ENCODE assay signal across 8 cellular contexts in genomic region chr9:37466037-37466709, GRCh38. TPM values are rescaled to one million over a fixed set of nuclear protein-coding genes. Genes with fewer than 3 reads are reported as not detected.
DNase-seq lines count a peak whose midpoint lies in the region; ATAC-seq and TF ChIP-seq lines count a peak whose summit lies in the region.

No MANE protein-coding gene starts in this region.

- H3K27me3 Mint-ChIP-seq in brain, result peaks cover 7% of the 10 kb centered on the region

- 0 out of 2 replicates have a peak, but pooled peaks cover 10% of the 10 kb centered on the region for H3K4me1 ChIP-seq in SJCRH30

- H3K36me3 Mint-ChIP-seq in brain, result peaks cover 14% of the 10 kb centered on the region

- intact Hi-C loops in sciatic nerve (cut with DNase I), result no loop called here

- H3K27ac Mint-ChIP-seq in brain, result peak overlapping the region; percentile 96 to 99 (median 99)

- H3K9me3 Mint-ChIP-seq in brain, result peaks cover 0 to 4% (median 0%) of the 10 kb centered on the region in 5 experiments

- no peaks in the 10 kb centered on the region for H3K27me3 ChIP-seq in BJ (ENCODE audit: control insufficient read depth, insufficient read depth, low read length)
- H3K27me3 ChIP-seq in SJCRH30, result no peaks in the 10 kb centered on the region

- CTCF ChIA-PET in BJ (lab: Yijun Ruan, JAX), result interaction anchor here (0.6 kb wide), 1 partner anchor 64 kb away, joined by 3 read pairs; no protein-coding TSS in a partner anchor

- H3K4me1 Mint-ChIP-seq in brain, result peaks cover 41% of the 10 kb centered on the region

- TF ChIP-seq CTCF in BJ (IDR thresholded peaks at IDR 0.05; ENCODE audit: insufficient read depth, low read depth, low read length), result no peak
- no peak for TF ChIP-seq CTCF in brain (conservative IDR thresholded peaks at IDR 0.05)

- DNase-seq in BJ (ENCODE audit: low read depth), result peak; percentile 28
- DNase-seq in HPDE6-E6E7 (ENCODE audit: extremely low spot score), result peak; percentile 31
- DNase-seq in SJCRH30, result peak; percentile 89 to 90
- DNase-seq in sciatic nerve (ENCODE audit: low spot score), result peak; percentile 80
- DNase-seq in foreskin melanocyte, result no peak

- H3K4me3 Mint-ChIP-seq in brain, result peak overlapping the region; percentile 89 to 99 (median 94)

- POLR2A ChIA-PET in BJ (lab: Charles Lee), result interaction anchor here (0.8 kb wide), 1 partner anchor 178 kb away, joined by 3 read pairs; no protein-coding TSS in a partner anchor

- H3K36me3 ChIP-seq in BJ (ENCODE audit: control insufficient read depth, insufficient read depth, low read length) (peaks cover 1% of the 10 kb centered on the region; the same call in 1 of the 2 replicates), SJCRH30 (no peaks in the 10 kb centered on the region)

- ATAC-seq in GM19035 (IDR thresholded peaks at IDR 0.05; ENCODE audit: unreplicated experiment) (peak; percentile 14), sciatic nerve (peak; percentile 36)

- H3K9me3 ChIP-seq in SJCRH30 (replicated peaks), result no peaks in the 10 kb centered on the region
- no peaks in the 10 kb centered on the region for H3K9me3 ChIP-seq in iPS-18c (ENCODE audit: control insufficient read depth, insufficient read depth, low read length)

- H3K4me3 ChIP-seq in BJ (ENCODE audit: low read depth, low read length) (peak overlapping the region; percentile 53), SJCRH30 (peak overlapping the region; percentile 88), iPS-18c (ENCODE audit: insufficient read depth, low read depth, low read length) (peak overlapping the region; percentile 59)

- peak overlapping the region; percentile 84 for H3K27ac ChIP-seq in SJCRH30

RNA-seq across cellular contexts. Expression of gene ZBTB5, which starts 0.9 kb away (rescaled TPM):
- 11.6 and 12.6 TPM in 2 replicates for polyA plus RNA-seq in BJ (2011; rRNA removed)
- polyA minus RNA-seq in BJ (2011; rRNA and poly(A)+ RNA removed), result 13.9 and 19.7 TPM in 2 replicates
- 25.5 and 26.1 TPM in 2 replicates for total RNA-seq in SJCRH30 (2014; rRNA removed; shearing (Covaris generic))
- 21.2 TPM for polyA plus RNA-seq in brain (ENCODE audit: insufficient read depth, low read depth, low replicate concordance)
- 11.3 TPM for total RNA-seq in sciatic nerve

RNA-seq across cellular contexts. Expression of gene POLR1E, which starts 19.6 kb away (rescaled TPM):
- polyA plus RNA-seq in BJ (2011; rRNA removed), result 21.6 and 28.7 TPM in 2 replicates
- 9.7 and 12.7 TPM in 2 replicates for polyA minus RNA-seq in BJ (2011; rRNA and poly(A)+ RNA removed)
- total RNA-seq in SJCRH30 (2014; rRNA removed; shearing (Covaris generic)), result 40.6 and 41.9 TPM in 2 replicates
- polyA plus RNA-seq in brain (ENCODE audit: insufficient read depth, low read depth, low replicate concordance), result 35.2 TPM
- 19.4 TPM for total RNA-seq in sciatic nerve

RNA-seq across cellular contexts. Expression of gene GRHPR, which starts 43.7 kb away (rescaled TPM):
- polyA plus RNA-seq in BJ (2011; rRNA removed) (159 and 227 TPM in 2 replicates), brain (ENCODE audit: insufficient read depth, low read depth, low replicate concordance) (213 TPM)
- 102 and 164 TPM in 2 replicates for polyA minus RNA-seq in BJ (2011; rRNA and poly(A)+ RNA removed)
- 71.3 and 71.9 TPM in 2 replicates for total RNA-seq in SJCRH30 (2014; rRNA removed; shearing (Covaris generic))
- 90.7 TPM for total RNA-seq in sciatic nerve
